2 cellular contexts compared by ENCODE assay signal in the genomic region with DNA sequence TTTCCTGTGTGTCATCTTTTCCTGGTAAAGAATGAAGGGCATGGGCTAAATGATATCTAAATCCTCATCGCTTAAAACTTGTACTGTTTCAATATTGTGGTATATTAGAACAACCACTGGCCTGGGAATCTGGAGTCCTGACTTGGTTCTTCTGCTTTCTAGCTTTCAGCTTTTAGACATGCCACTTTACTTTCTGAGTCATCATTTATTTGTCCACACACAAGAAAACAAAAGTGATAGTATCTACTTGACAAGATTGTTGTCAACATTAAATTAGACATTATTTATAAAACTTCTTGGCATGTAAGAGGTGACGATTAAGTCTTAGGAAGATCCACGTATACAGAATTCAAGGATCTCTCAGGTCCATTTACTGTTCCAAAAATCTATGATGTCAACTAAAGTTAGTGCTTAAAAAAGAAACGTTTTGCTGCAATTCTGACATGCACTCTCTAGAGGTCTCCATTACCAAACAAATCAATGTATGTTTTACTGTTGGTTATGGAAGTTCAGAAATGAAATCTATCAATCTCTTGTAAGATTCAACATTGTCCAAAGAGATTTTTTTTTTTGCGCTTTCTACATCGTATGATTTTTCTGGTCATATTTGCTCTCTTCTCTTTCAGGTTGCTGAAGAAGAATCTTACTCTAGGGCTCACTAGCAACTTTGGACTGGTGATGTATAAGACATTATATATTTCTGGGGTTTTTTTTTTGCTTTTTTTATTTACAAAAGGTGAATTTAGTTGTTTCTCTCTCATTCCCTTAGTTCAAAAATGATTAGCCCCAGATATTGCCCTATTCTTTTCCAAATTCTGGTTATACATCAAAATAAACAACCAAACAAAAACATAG.
TF ChIP-seq lines count a peak whose summit lies in the region.

No MANE protein-coding gene starts in this region.

TF ChIP-seq in IMR-90, 13 proteins besides CTCF, POLR2A, EP300 and RAD21:
- TF ChIP-seq FOS (IDR thresholded peaks at IDR 0.05; ENCODE audit: low read depth, low read length) (no peak), RFX5 (IDR thresholded peaks at IDR 0.05; ENCODE audit: low read depth, low read length) (no peak), MAFK (IDR thresholded peaks at IDR 0.05; ENCODE audit: low read depth, low read length) (no peak), RCOR1 (IDR thresholded peaks at IDR 0.05; ENCODE audit: insufficient replicate concordance, low read length) (no peak), MAZ (IDR thresholded peaks at IDR 0.05; ENCODE audit: borderline replicate concordance, low read depth, low read length) (no peak), CHD1 (IDR thresholded peaks at IDR 0.05; ENCODE audit: low read depth, low read length) (no peak)
- TF ChIP-seq, protein P1, sequence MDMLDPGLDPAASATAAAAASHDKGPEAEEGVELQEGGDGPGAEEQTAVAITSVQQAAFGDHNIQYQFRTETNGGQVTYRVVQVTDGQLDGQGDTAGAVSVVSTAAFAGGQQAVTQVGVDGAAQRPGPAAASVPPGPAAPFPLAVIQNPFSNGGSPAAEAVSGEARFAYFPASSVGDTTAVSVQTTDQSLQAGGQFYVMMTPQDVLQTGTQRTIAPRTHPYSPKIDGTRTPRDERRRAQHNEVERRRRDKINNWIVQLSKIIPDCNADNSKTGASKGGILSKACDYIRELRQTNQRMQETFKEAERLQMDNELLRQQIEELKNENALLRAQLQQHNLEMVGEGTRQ (IDR thresholded peaks at IDR 0.05; ENCODE audit: low read depth, low read length): no peak

TF ChIP-seq in SK-N-SH, 30 proteins besides CTCF, POLR2A, EP300 and RAD21:
- no peak for TF ChIP-seq CHD2 (IDR thresholded peaks at IDR 0.05; ENCODE audit: low read length, partially characterized antibody)
- 0 out of 2 replicates have a peak, but pooled peaks have one; percentile 17 for TF ChIP-seq RFX5 (IDR thresholded peaks at IDR 0.05; ENCODE audit: low read length)
- TF ChIP-seq SMC3 (IDR thresholded peaks at IDR 0.05; ENCODE audit: low read depth, low read length): peak; percentile 58
TF ChIP-seq in SK-N-SH: peak in this region for 2.
